ENCODE assay signal across 8 cellular contexts in genomic region chr16:84819644-84820304, GRCh38. TPM values are rescaled to one million over a fixed set of nuclear protein-coding genes. Genes with fewer than 3 reads are reported as not detected.
DNase-seq lines count a peak whose midpoint lies in the region; ATAC-seq and TF ChIP-seq lines count a peak whose summit lies in the region.

Gene CRISPLD2, plus strand, starts transcription at chr16:84819985. Its CDS starts 18,511 bp downstream, at chr16:84838496.

- ATAC-seq in left colon (peak; percentile 99), GM21529 (IDR thresholded peaks at IDR 0.05; ENCODE audit: unreplicated experiment) (no peak)

- peak; percentile 97 for DNase-seq in AG20443 (ENCODE audit: low spot score)
- no peak for DNase-seq in HFF-Myc (ENCODE audit: extremely low read depth, low read depth)
- peak; percentile 92 for DNase-seq in NCI-H510A (lab: John Stamatoyannopoulos, UW)
- DNase-seq in activated CD4-positive, alpha-beta T cell treated with anti-CD3 and anti-CD28 coated beads, Interleukin-2, amount 50 U/mL, for 24 hours (ENCODE audit: low read depth in 1 of 2, low spot score in 1 of 2) = peak; percentile 63 to 77
- DNase-seq in cortex of kidney (lab: John Stamatoyannopoulos, UW) = peak; percentile 10
- peak; percentile 91 to 96 for DNase-seq in left colon
- peak; percentile 95 for DNase-seq in stimulated activated CD4-positive, alpha-beta T cell treated with anti-CD3 and anti-CD28 coated beads, Interleukin-15, amount 100 ng/mL, for 24 hours

- H3K4me3 ChIP-seq in HFF-Myc (replicated peaks; ENCODE audit: low read depth, low read length) = peak within 1 kb of the TSS; percentile 46

- no peak for TF ChIP-seq CTCF in HFF-Myc (IDR thresholded peaks at IDR 0.05; ENCODE audit: low read depth, low read length, missing control alignments)

- intact Hi-C loops in left colon (cut with DNase I, micrococcal nuclease) = no loop called here

RNA-seq across cellular contexts. Expression of gene CRISPLD2, which starts in this region (rescaled TPM):
- total RNA-seq in left colon = 10 to 100 TPM; 27.2 to 31.6 TPM
